Comparison of ENCODE assay signal across 13 cellular contexts in the genomic region with DNA sequence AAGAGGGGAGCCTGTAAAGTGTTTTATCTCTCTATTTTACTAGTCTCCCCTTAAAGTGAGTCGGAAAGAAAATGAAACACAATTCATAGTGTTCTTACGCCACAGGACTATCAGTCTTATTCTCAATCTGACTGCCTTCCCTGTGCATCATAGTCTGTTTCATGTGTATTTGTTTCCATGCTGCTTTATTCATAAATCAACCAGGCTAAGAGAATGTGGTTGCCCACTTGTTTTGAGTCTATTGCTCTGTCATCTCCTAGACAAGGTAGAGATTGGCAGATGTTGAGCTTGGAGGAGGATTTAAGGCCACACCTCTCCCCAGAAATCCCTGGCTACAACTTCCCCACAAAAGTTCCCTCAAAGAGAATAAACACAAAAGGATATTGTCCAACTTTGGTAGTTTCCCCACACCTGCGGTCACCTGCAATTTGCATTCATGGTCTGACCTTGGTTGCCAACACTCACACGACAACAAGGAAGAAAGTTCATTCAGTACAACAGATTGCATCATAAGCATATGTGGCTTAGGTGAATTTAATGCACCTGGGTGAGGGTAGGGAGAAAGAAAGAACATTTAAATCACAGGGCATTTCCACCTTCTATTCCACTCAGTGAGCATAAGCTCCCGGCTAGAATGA.
"Had no signal": no experiment of that assay in that cellular context is flagged by ENCODE, and none has a peak within 500 bp of the region (broad histone marks: within the 10 kb centered on the region; RNA-seq: fewer than 3 reads in every experiment).

No MANE protein-coding gene starts in this region.

- ATAC-seq: effector memory CD8-positive, alpha-beta T cell; gastrocnemius medialis; heart right ventricle had no signal

- DNase-seq: activated CD4-positive, alpha-beta T cell treated with anti-CD3 and anti-CD28 coated beads, Interleukin-2, amount 50 U/mL, for 1 hour; activated CD4-positive, CD25-positive, alpha-beta regulatory T cell; activated naive CD4-positive, alpha-beta T cell treated with anti-CD3 and anti-CD28 coated beads, Interleukin-2, amount 10 ng/mL, durations not matched to agents 7 days and 5 days; amniotic stem cell; brain microvascular endothelial cell; cerebellar nuclear complex; effector memory CD8-positive, alpha-beta T cell; gastrocnemius medialis; heart right ventricle; islet precursor cell; stimulated activated CD4-positive, alpha-beta T cell treated with anti-CD3 and anti-CD28 coated beads, Interleukin-4, amount 100 ng/mL, for 1 hour; stimulated activated CD8-positive, alpha-beta memory T cell treated with anti-CD3 and anti-CD28 coated beads, Interleukin-4, amount 100 ng/mL, for 48 hours; stomach had no signal
